In the genomic region with DNA sequence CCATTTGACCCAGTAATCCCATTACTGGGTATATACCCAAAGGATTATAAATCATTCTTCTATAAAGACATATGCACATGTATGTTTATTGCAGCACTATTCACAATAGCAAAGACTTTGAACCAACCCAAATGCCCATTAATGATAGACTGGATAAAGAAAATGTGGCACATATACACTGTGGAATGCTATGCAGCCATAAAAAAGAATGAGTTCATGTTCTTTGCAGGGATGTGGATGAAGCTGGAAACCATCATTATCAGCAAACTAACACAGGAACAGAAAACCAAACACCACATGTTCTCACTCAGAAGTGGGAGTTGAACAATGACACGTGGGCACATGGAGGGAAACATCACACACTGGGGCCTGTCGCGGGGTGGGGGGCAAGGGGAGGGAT, we compare ENCODE assay signal across 8 cellular contexts. TPM values are rescaled to one million over a fixed set of nuclear protein-coding genes. Genes with fewer than 3 reads are reported as not detected.
"Had no signal": no experiment of that assay in that cellular context is flagged by ENCODE, and none has a peak within 500 bp of the region (broad histone marks: within the 10 kb centered on the region; RNA-seq: fewer than 3 reads in every experiment).

No MANE protein-coding gene starts in this region.

RNA-seq across cellular contexts. Expression of a gene that starts 7.3 kb away (rescaled TPM):
- total RNA-seq: activated naive CD4-positive, alpha-beta T cell treated with anti-CD3 and anti-CD28 coated beads, Interleukin-2, amount 50 U/mL, for 72 hours; activated naive CD8-positive, alpha-beta T cell treated with anti-CD3 and anti-CD28 coated beads for 36 hours; activated T-cell treated with anti-CD3 and anti-CD28 coated beads, Interleukin-2, amount 50 U/mL, for 72 hours; activated T-helper 1 cell treated with anti-CD3 and anti-CD28 coated beads, Interleukin-12 subunit alpha, Interleukin-12 subunit beta, Interleukin-2, Interleukin-4 antibody, amounts not matched to agents 30 ng/mL and 10 ng/mL and 1 ng/mL, durations not matched to agents 14 hours and 24 hours and 36 hours; aorta; ascending aorta; bronchial epithelial cell; cardiac muscle cell had no signal
- polyA plus RNA-seq: aorta, cardiac muscle cell had no signal
